7 cellular contexts compared by ENCODE assay signal in the genomic region with DNA sequence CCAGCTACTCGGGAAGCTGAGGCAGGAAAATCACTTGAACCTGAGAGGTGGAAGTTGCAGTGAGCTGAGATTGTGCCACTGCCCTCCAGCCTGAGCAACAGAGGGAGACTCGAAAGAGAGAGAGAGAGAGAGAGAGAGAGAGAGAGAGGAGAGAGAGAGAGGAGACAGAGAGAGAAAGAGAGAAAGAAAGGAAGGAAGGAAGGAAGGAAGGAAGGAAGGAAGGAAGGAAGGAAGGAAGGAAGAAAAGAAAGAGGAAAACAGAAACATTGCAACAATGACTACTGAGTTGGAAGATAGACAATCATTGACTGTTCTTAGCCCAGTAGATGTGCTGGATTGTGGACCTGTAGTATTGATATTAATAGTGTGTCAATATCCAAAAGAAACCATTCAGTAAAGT. TPM values are rescaled to one million over a fixed set of nuclear protein-coding genes. Genes with fewer than 3 reads are reported as not detected.
DNase-seq lines count a peak whose midpoint lies in the region; ATAC-seq, FAIRE-seq and TF ChIP-seq lines count a peak whose summit lies in the region.
"Not testable (repeated sequence)": the region's sequence is repeated elsewhere in the genome, so short reads cannot be mapped to it uniquely, and the experiment has no call there.

No MANE protein-coding gene starts in this region.

- not testable (repeated sequence) for DNase-seq in A673 (ENCODE audit: low spot score); activated CD4-positive, alpha-beta T cell treated with anti-CD3 and anti-CD28 coated beads for 36 hours; activated naive CD8-positive, alpha-beta T cell treated with anti-CD3 and anti-CD28 coated beads, Interleukin-2, amount 50 U/mL, for 24 hours; central memory CD8-positive, alpha-beta T cell (ENCODE audit: low spot score in 2 of 2); HepG2 (ENCODE audit: low spot score)

- 92% methylated on average over 2 of the region's 2 CpGs for WGBS in HepG2 (ENCODE audit: low lambda C conversion rate)

- not testable (repeated sequence) for TF ChIP-seq RAD21 in HepG2 (CRISPR knock-in tag; IDR thresholded peaks at IDR 0.05)

- H3K9ac ChIP-seq in HepG2 (ENCODE audit: insufficient read depth, low read depth, low read length): not testable (repeated sequence)

- H3K27me3 Mint-ChIP-seq in activated CD4-positive, alpha-beta T cell treated with anti-CD3 and anti-CD28 coated beads for 36 hours; activated naive CD8-positive, alpha-beta T cell treated with anti-CD3 and anti-CD28 coated beads, Interleukin-2, amount 50 U/mL, for 24 hours; central memory CD8-positive, alpha-beta T cell; stimulated activated memory B cell treated with anti-CD40 and anti-IgM and Interleukin-4, amounts not matched to agents 10 μg/mL and 1 μg/mL and 100 μg/mL, for 72 hours: not testable (repeated sequence)

- not testable (repeated sequence) for TF ChIP-seq CTCF in A673 (conservative IDR thresholded peaks at IDR 0.05; ENCODE audit: low read depth, low read length); HEK293 (tag by site-specific recombination; IDR thresholded peaks at IDR 0.05); HepG2 (CRISPR knock-in tag; IDR thresholded peaks at IDR 0.05)

- TF ChIP-seq EP300 in HepG2 (IDR thresholded peaks at IDR 0.05; ENCODE audit: low read depth in 2 of 2, low read length in 2 of 2); HepG2 (CRISPR knock-in tag; IDR thresholded peaks at IDR 0.05; ENCODE audit: borderline replicate concordance): not testable (repeated sequence)

- intact Hi-C loops in A673 (cut with micrococcal nuclease; ENCODE audit: unreplicated experiment); activated CD4-positive, alpha-beta T cell treated with anti-CD3 and anti-CD28 coated beads for 36 hours (cut with DNase I, micrococcal nuclease); HepG2 (cut with micrococcal nuclease; ENCODE audit: unreplicated experiment): not testable (repeated sequence)

- H4K20me1 ChIP-seq in HepG2 (ENCODE audit: insufficient read depth, low read length): not testable (repeated sequence)

- peak overlapping the region; percentile 15 for H3K27ac ChIP-seq in A673 (ENCODE audit: low read depth, low read length, poor library complexity, severe bottlenecking)
- H3K27ac ChIP-seq in HEK293 (ENCODE audit: extremely low read depth, low read depth, low read length); HepG2 (ENCODE audit: extremely low read length, insufficient read depth, low read length): not testable (repeated sequence)

- not testable (repeated sequence) for BruUV-seq in A673 (replicated peaks; lab: Mats Ljungman, UMichigan); HepG2 (replicated peaks; lab: Mats Ljungman, UMichigan)

- TF ChIP-seq POLR2A in HepG2 (IDR thresholded peaks at IDR 0.05; ENCODE audit: insufficient read depth in 1 of 2, low read depth in 2 of 2, low read length in 2 of 2): not testable (repeated sequence)

- CTCF ChIA-PET in A673 (lab: Charles Lee); HEK293 (lab: Yijun Ruan, JAX); HepG2 (lab: Yijun Ruan, JAX; ENCODE audit: low intra/inter-chr PET ratio, low total read pairs): not testable (repeated sequence)
- CTCF ChIA-PET in activated CD4-positive, alpha-beta T cell treated with anti-CD3 and anti-CD28 coated beads for 36 hours (lab: Charles Lee): interaction anchor here (0.5 to 1.9 kb wide), 5 partner anchors 10 to 295 kb away, joined by 3 to 5 read pairs (median 4); a partner anchor contains a TSS

- H3K36me3 ChIP-seq in A673 (ENCODE audit: insufficient read depth, low read length, poor library complexity, severe bottlenecking) (peaks cover 17% of the 10 kb centered on the region), HEK293 (ENCODE audit: control insufficient read depth in 2 of 2, insufficient read depth in 1 of 2, low read length in 2 of 2) (peaks cover 6 to 14% of the 10 kb centered on the region in 2 experiments; a peak in 2 of 3 replicates)
- not testable (repeated sequence) for H3K36me3 ChIP-seq in HepG2 (replicated peaks in 1 of 2; ENCODE audit: control insufficient read depth in 1 of 2, insufficient read depth in 2 of 2, low read length in 2 of 2)

- not testable (repeated sequence) for H3K4me3 ChIP-seq in A673 (ENCODE audit: low read depth, low read length, poor library complexity, severe bottlenecking); HEK293 (ENCODE audit: low read depth, low read length); HepG2 (replicated peaks in 1 of 3; ENCODE audit: insufficient read depth in 1 of 3, low read depth in 2 of 3, low read length in 3 of 3)

- H3K9me3 Mint-ChIP-seq in activated CD4-positive, alpha-beta T cell treated with anti-CD3 and anti-CD28 coated beads for 36 hours (ENCODE audit: low read depth); activated naive CD8-positive, alpha-beta T cell treated with anti-CD3 and anti-CD28 coated beads, Interleukin-2, amount 50 U/mL, for 24 hours; central memory CD8-positive, alpha-beta T cell; stimulated activated memory B cell treated with anti-CD40 and anti-IgM and Interleukin-4, amounts not matched to agents 10 μg/mL and 1 μg/mL and 100 μg/mL, for 72 hours: not testable (repeated sequence)

- H3K4me2 ChIP-seq in HepG2 (ENCODE audit: low read depth, low read length): not testable (repeated sequence)

- H3K27me3 ChIP-seq in A673 (replicated peaks; ENCODE audit: insufficient read depth, low read depth, low read length, poor library complexity); HepG2 (ENCODE audit: control insufficient read depth in 1 of 2, insufficient read depth in 2 of 2, low read length in 2 of 2): not testable (repeated sequence)

- H3K79me2 ChIP-seq in HepG2 (ENCODE audit: insufficient read depth, low read length): peaks cover 50% of the 10 kb centered on the region

- not testable (repeated sequence) for ATAC-seq in activated CD4-positive, alpha-beta T cell treated with anti-CD3 and anti-CD28 coated beads for 36 hours; activated naive CD8-positive, alpha-beta T cell treated with anti-CD3 and anti-CD28 coated beads, Interleukin-2, amount 50 U/mL, for 24 hours; central memory CD8-positive, alpha-beta T cell (replicated peaks; ENCODE audit: extremely low read depth, poor library complexity, severe bottlenecking); stimulated activated memory B cell treated with anti-CD40 and anti-IgM and Interleukin-4, amounts not matched to agents 10 μg/mL and 1 μg/mL and 100 μg/mL, for 72 hours
- peak; percentile 47; the same call in 2 of the 3 replicates for ATAC-seq in HepG2

- H3K36me3 Mint-ChIP-seq in activated CD4-positive, alpha-beta T cell treated with anti-CD3 and anti-CD28 coated beads for 36 hours (ENCODE audit: low read depth): peaks cover 33% of the 10 kb centered on the region
- H3K36me3 Mint-ChIP-seq in activated naive CD8-positive, alpha-beta T cell treated with anti-CD3 and anti-CD28 coated beads, Interleukin-2, amount 50 U/mL, for 24 hours (ENCODE audit: low read depth): peaks cover 19% of the 10 kb centered on the region
- H3K36me3 Mint-ChIP-seq in central memory CD8-positive, alpha-beta T cell (ENCODE audit: insufficient read depth): not testable (repeated sequence)
- peaks cover 27% of the 10 kb centered on the region for H3K36me3 Mint-ChIP-seq in stimulated activated memory B cell treated with anti-CD40 and anti-IgM and Interleukin-4, amounts not matched to agents 10 μg/mL and 1 μg/mL and 100 μg/mL, for 72 hours

- POLR2A ChIA-PET in A673 (lab: Charles Lee; ENCODE audit: low non-redundant PET); HepG2 (lab: Yijun Ruan, JAX): not testable (repeated sequence)
- POLR2A ChIA-PET in HEK293 (lab: Yijun Ruan, JAX): interaction anchor here (0.6 kb wide), 1 partner anchor 10 kb away, joined by 4 read pairs; no protein-coding TSS in a partner anchor
- POLR2A ChIA-PET in activated CD4-positive, alpha-beta T cell treated with anti-CD3 and anti-CD28 coated beads for 36 hours (lab: Charles Lee): interaction anchor here (1.2 kb wide), 1 partner anchor 23 kb away, joined by 4 read pairs; a partner anchor contains a TSS

- H3K4me1 ChIP-seq in A673 (ENCODE audit: insufficient read depth, low read length, poor library complexity, severe bottlenecking); HEK293 (ENCODE audit: control insufficient read depth, insufficient read depth, low read length): not testable (repeated sequence)
- peaks cover 28% of the 10 kb centered on the region for H3K4me1 ChIP-seq in HepG2 (ENCODE audit: insufficient read depth, low read length)

- in situ Hi-C loops in HepG2 (cut with HindIII; ENCODE audit: extremely low pct_ligation_motif_present, low pct_unique_long_range_greater_than_20kb): not testable (repeated sequence)

- not testable (repeated sequence) for H2AFZ ChIP-seq in HepG2 (ENCODE audit: low read length)

- FAIRE-seq in HepG2 (lab: Jason Lieb, UNC): not testable (repeated sequence)

- peak overlapping the region; percentile 6 for H3K27ac Mint-ChIP-seq in activated CD4-positive, alpha-beta T cell treated with anti-CD3 and anti-CD28 coated beads for 36 hours
- peak overlapping the region; percentile 35 for H3K27ac Mint-ChIP-seq in activated naive CD8-positive, alpha-beta T cell treated with anti-CD3 and anti-CD28 coated beads, Interleukin-2, amount 50 U/mL, for 24 hours
- H3K27ac Mint-ChIP-seq in central memory CD8-positive, alpha-beta T cell (ENCODE audit: low read depth): peak overlapping the region; percentile 17
- peak overlapping the region; percentile 33 for H3K27ac Mint-ChIP-seq in stimulated activated memory B cell treated with anti-CD40 and anti-IgM and Interleukin-4, amounts not matched to agents 10 μg/mL and 1 μg/mL and 100 μg/mL, for 72 hours

- not testable (repeated sequence) for H3K9me3 ChIP-seq in A673 (ENCODE audit: low read depth, low read length, poor library complexity, severe bottlenecking); HEK293 (ENCODE audit: control insufficient read depth, insufficient read depth, low read depth, low read length); HepG2 (ENCODE audit: low read length)

- not testable (repeated sequence) for H3K4me3 Mint-ChIP-seq in activated CD4-positive, alpha-beta T cell treated with anti-CD3 and anti-CD28 coated beads for 36 hours; activated naive CD8-positive, alpha-beta T cell treated with anti-CD3 and anti-CD28 coated beads, Interleukin-2, amount 50 U/mL, for 24 hours; central memory CD8-positive, alpha-beta T cell; stimulated activated memory B cell treated with anti-CD40 and anti-IgM and Interleukin-4, amounts not matched to agents 10 μg/mL and 1 μg/mL and 100 μg/mL, for 72 hours

- peaks cover 26% of the 10 kb centered on the region for H3K4me1 Mint-ChIP-seq in activated CD4-positive, alpha-beta T cell treated with anti-CD3 and anti-CD28 coated beads for 36 hours
- H3K4me1 Mint-ChIP-seq in activated naive CD8-positive, alpha-beta T cell treated with anti-CD3 and anti-CD28 coated beads, Interleukin-2, amount 50 U/mL, for 24 hours: peaks cover 16% of the 10 kb centered on the region
- peaks cover 24% of the 10 kb centered on the region for H3K4me1 Mint-ChIP-seq in central memory CD8-positive, alpha-beta T cell
- peaks cover 28% of the 10 kb centered on the region for H3K4me1 Mint-ChIP-seq in stimulated activated memory B cell treated with anti-CD40 and anti-IgM and Interleukin-4, amounts not matched to agents 10 μg/mL and 1 μg/mL and 100 μg/mL, for 72 hours

RNA-seq across cellular contexts. Expression of a gene that starts 22.2 kb away (rescaled TPM):
- total RNA-seq in A673 (2021) (107 and 111 TPM in 2 replicates), HepG2 (2016; rRNA removed; fragmentation: Illumina TruSeq; extraction: Trizol) (29.3 and 35.5 TPM in 2 replicates)
- total RNA-seq in activated CD4-positive, alpha-beta T cell treated with anti-CD3 and anti-CD28 coated beads for 36 hours: 10 to 100 TPM; 55.8 to 72.7 TPM
- 7.5 and 8.0 TPM in 2 replicates for total RNA-seq in HepG2 (2016; cell fraction: cytosol; rRNA removed; fragmentation: Illumina TruSeq; extraction: Trizol; ENCODE audit: low read depth)
- 32.6 and 33.9 TPM in 2 replicates for total RNA-seq in HepG2 (2016; cell fraction: insoluble cytoplasmic fraction; rRNA removed; fragmentation: Illumina TruSeq; extraction: Trizol)
- 18.5 and 18.7 TPM in 2 replicates for total RNA-seq in HepG2 (2016; cell fraction: membrane; rRNA removed; fragmentation: Illumina TruSeq; extraction: Trizol)
- total RNA-seq in HepG2 (2016; cell fraction: nucleus; rRNA removed; fragmentation: Illumina TruSeq; extraction: Trizol): 42.1 and 42.8 TPM in 2 replicates
- 37.8 and 51.6 TPM in 2 replicates for polyA plus RNA-seq in HepG2 (2011; rRNA removed)
- 17.3 and 26.2 TPM in 2 replicates for polyA plus RNA-seq in HepG2 (2011; cell fraction: cytosol; rRNA removed)
- 14.3 and 17.8 TPM in 2 replicates for polyA plus RNA-seq in HepG2 (2011; cell fraction: nucleus; rRNA removed)
- 20.0 and 33.9 TPM in 2 replicates for polyA plus RNA-seq in HepG2 (2012)
- polyA plus RNA-seq in HepG2 (2016; cell fraction: cytosol; fragmentation: Illumina TruSeq; extraction: Trizol; ENCODE audit: low read depth): 2.8 and 3.1 TPM in 2 replicates
- polyA plus RNA-seq in HepG2 (2016; cell fraction: insoluble cytoplasmic fraction; fragmentation: Illumina TruSeq; extraction: Trizol; ENCODE audit: low read depth): 23.2 and 28.2 TPM in 2 replicates
- 7.9 and 8.0 TPM in 2 replicates for polyA plus RNA-seq in HepG2 (2016; cell fraction: membrane; fragmentation: Illumina TruSeq; extraction: Trizol; ENCODE audit: low read depth)
- 32.9 and 35.3 TPM in 2 replicates for polyA plus RNA-seq in HepG2 (2016; cell fraction: nucleus; fragmentation: Illumina TruSeq; extraction: Trizol; ENCODE audit: insufficient read depth, low read depth)
- 30.9 and 73.5 TPM in 2 replicates for polyA minus RNA-seq in HepG2 (2011; rRNA and poly(A)+ RNA removed; ENCODE audit: low replicate concordance)
- polyA minus RNA-seq in HepG2 (2011; cell fraction: cytosol; rRNA and poly(A)+ RNA removed): 18.0 and 25.5 TPM in 2 replicates
- 79.4 and 85.3 TPM in 2 replicates for polyA minus RNA-seq in HepG2 (2011; cell fraction: nucleus; rRNA and poly(A)+ RNA removed)

RNA-seq across cellular contexts. Expression of a gene that starts 22.6 kb away (rescaled TPM):
- total RNA-seq in A673 (2021) (11.7 and 12.6 TPM in 2 replicates), HepG2 (2016; rRNA removed; fragmentation: Illumina TruSeq; extraction: Trizol) (4.3 and 5.3 TPM in 2 replicates)
- 1 to 10 TPM; 1.1 to 1.3 TPM for total RNA-seq in activated CD4-positive, alpha-beta T cell treated with anti-CD3 and anti-CD28 coated beads for 36 hours
- 4.7 and 6.1 TPM in 2 replicates for total RNA-seq in HepG2 (2016; cell fraction: cytosol; rRNA removed; fragmentation: Illumina TruSeq; extraction: Trizol; ENCODE audit: low read depth)
- 4.1 and 4.3 TPM in 2 replicates for total RNA-seq in HepG2 (2016; cell fraction: insoluble cytoplasmic fraction; rRNA removed; fragmentation: Illumina TruSeq; extraction: Trizol)
- total RNA-seq in HepG2 (2016; cell fraction: membrane; rRNA removed; fragmentation: Illumina TruSeq; extraction: Trizol): 8.4 and 10.4 TPM in 2 replicates
- 5.5 and 6.6 TPM in 2 replicates for total RNA-seq in HepG2 (2016; cell fraction: nucleus; rRNA removed; fragmentation: Illumina TruSeq; extraction: Trizol)
- polyA plus RNA-seq in HepG2 (2011; rRNA removed): 1.1 and 2.2 TPM in 2 replicates
- 0.79 and 0.92 TPM in 2 replicates for polyA plus RNA-seq in HepG2 (2011; cell fraction: cytosol; rRNA removed)
- polyA plus RNA-seq in HepG2 (2011; cell fraction: nucleus; rRNA removed): 1.8 and 2.2 TPM in 2 replicates
- 1.1 TPM in 2 replicates for polyA plus RNA-seq in HepG2 (2012)
- 0.14 and 0.34 TPM in 2 replicates for polyA plus RNA-seq in HepG2 (2016; cell fraction: cytosol; fragmentation: Illumina TruSeq; extraction: Trizol; ENCODE audit: low read depth)
- 1.7 and 1.9 TPM in 2 replicates for polyA plus RNA-seq in HepG2 (2016; cell fraction: insoluble cytoplasmic fraction; fragmentation: Illumina TruSeq; extraction: Trizol; ENCODE audit: low read depth)
- 0.33 and 0.40 TPM in 2 replicates for polyA plus RNA-seq in HepG2 (2016; cell fraction: membrane; fragmentation: Illumina TruSeq; extraction: Trizol; ENCODE audit: low read depth)
- polyA plus RNA-seq in HepG2 (2016; cell fraction: nucleus; fragmentation: Illumina TruSeq; extraction: Trizol; ENCODE audit: insufficient read depth, low read depth): 2.8 and 3.7 TPM in 2 replicates
- polyA minus RNA-seq in HepG2 (2011; rRNA and poly(A)+ RNA removed; ENCODE audit: low replicate concordance): 1.9 and 7.0 TPM in 2 replicates
- polyA minus RNA-seq in HepG2 (2011; cell fraction: cytosol; rRNA and poly(A)+ RNA removed): 4.3 and 4.8 TPM in 2 replicates
- polyA minus RNA-seq in HepG2 (2011; cell fraction: nucleus; rRNA and poly(A)+ RNA removed): 11.8 and 12.5 TPM in 2 replicates
